Comparison of ENCODE assay signal across 15 cellular contexts in the genomic region with DNA sequence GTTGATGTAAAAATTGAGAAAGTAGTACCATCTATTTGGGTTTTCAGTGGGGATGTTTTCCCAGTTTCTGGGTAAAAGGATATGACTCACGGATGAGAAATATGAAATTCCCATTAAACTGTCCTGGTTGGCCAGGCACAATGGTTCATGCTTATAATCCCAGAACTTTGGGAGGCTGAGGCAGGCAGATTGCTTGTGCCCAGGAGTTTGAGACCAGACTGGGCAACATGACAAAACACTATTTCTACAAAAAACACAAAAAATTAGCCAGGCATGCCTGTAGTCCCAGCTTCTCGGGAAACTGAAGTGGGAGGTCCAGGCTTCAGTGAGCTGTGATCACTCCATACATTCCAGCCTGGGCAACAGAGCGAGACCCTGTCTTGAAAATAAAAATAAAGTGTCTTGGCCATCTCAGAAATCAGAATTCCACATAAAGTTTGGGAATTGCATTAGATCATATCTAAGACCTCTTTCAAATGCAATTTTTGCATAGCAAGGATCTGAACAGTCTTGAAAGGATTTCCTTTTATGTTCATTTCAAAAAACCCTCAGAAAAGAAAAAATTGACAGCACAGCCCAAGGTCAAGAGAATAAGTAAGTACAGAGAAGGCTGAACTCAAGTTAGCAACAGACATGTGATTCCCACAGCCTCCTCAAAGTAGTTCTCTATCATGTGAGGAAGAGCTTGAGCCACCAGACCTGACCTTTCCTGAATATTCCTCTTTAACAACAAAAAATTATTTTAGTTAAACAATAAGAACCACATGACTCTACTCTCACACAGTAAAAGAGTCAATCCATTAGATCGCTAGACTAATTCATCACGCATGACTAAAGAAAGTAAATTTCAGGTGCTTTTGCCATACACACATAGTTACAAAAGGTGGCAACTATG.
DNase-seq lines count a peak whose midpoint lies in the region; ATAC-seq and TF ChIP-seq lines count a peak whose summit lies in the region.
"Had no signal": no experiment of that assay in that cellular context is flagged by ENCODE, and none has a peak within 500 bp of the region (broad histone marks: within the 10 kb centered on the region; RNA-seq: fewer than 3 reads in every experiment).

No MANE protein-coding gene starts in this region.

- H3K9me2 ChIP-seq in HCT116 (ENCODE audit: insufficient read depth): no peaks in the 10 kb centered on the region

- peaks cover 61 to 62% of the 10 kb centered on the region in 2 experiments for H3K4me1 ChIP-seq in HCT116 (ENCODE audit: control insufficient read depth in 1 of 2, insufficient read depth in 2 of 2, low read length in 2 of 2)
- H3K4me1 ChIP-seq in ascending aorta: peaks cover 5 to 48% of the 10 kb centered on the region in 2 donors
- H3K4me1 ChIP-seq in stomach: peaks cover 37 to 55% (median 43%) of the 10 kb centered on the region in 4 donors

- H3K27me3 ChIP-seq in HCT116 (ENCODE audit: insufficient read depth, low read length) (no peaks in the 10 kb centered on the region), ascending aorta (no peaks in the 10 kb centered on the region), stomach (no peaks in the 10 kb centered on the region)

- RAD21 ChIA-PET in HCT116 (lab: Charles Lee; ENCODE audit: low non-redundant PET in 1 of 2, low total read pairs in 2 of 2, uncharacterized antibody in 2 of 2, unreplicated experiment in 2 of 2): no interaction called here

- no peak for TF ChIP-seq RAD21 in HCT116 (IDR thresholded peaks at IDR 0.05; ENCODE audit: low read depth)

- H4K20me1 ChIP-seq in HCT116 (ENCODE audit: insufficient read depth): no peaks in the 10 kb centered on the region

- TF ChIP-seq POLR2A in HCT116 (IDR thresholded peaks at IDR 0.05; ENCODE audit: borderline replicate concordance, extremely low read depth, insufficient read depth, insufficient read length) (no peak), stomach (IDR thresholded peaks at IDR 0.05) (no peak)

- no TSS peak for BruUV-seq in HCT116 (replicated peaks; lab: Mats Ljungman, UMichigan)

- H3K79me2 ChIP-seq in HCT116 (ENCODE audit: insufficient read depth, low read length): no peaks in the 10 kb centered on the region

- POLR2A ChIA-PET in HCT116 (lab: Charles Lee): no interaction called here

- ATAC-seq in HCT116: no peak
- no peak for ATAC-seq in GM19452 (IDR thresholded peaks at IDR 0.05; ENCODE audit: unreplicated experiment)
- ATAC-seq in GM19328 (IDR thresholded peaks at IDR 0.05; ENCODE audit: unreplicated experiment): no peak
- ATAC-seq: naive thymus-derived CD8-positive, alpha-beta T cell; stimulated activated naive CD8-positive, alpha-beta T cell treated with anti-CD3 and anti-CD28 coated beads, Interleukin-15, amount 100 ng/mL, for 72 hours; T-cell had no signal

- H2AFZ ChIP-seq in HCT116 (ENCODE audit: low read depth, low read length, poor library complexity, severe bottlenecking): no peak overlapping the region

- H3K36me3 ChIP-seq in HCT116 (ENCODE audit: control insufficient read depth in 1 of 2, insufficient read depth in 2 of 2, low read length in 2 of 2) (peaks cover 0 to 8% of the 10 kb centered on the region in 2 experiments; a peak in 1 of 4 replicates), ascending aorta (no peaks in the 10 kb centered on the region), stomach (no peaks in the 10 kb centered on the region)

- CTCF ChIA-PET in HCT116 (lab: Charles Lee): no interaction called here

- intact Hi-C loops in HCT116 (cut with micrococcal nuclease) (loop anchor here (5.0 to 10.0 kb wide), 3 partner anchors 84 to 227 kb away; no protein-coding TSS in a partner anchor), ascending aorta (cut with DNase I) (loop anchor here (5.0 kb wide), 3 partner anchors 41 to 224 kb away; no protein-coding TSS in a partner anchor), stomach (cut with DNase I; ENCODE audit: low total_unique reads) (no loop called here)

- TF ChIP-seq EP300 in stomach (IDR thresholded peaks at IDR 0.05): no peak

- 81 to 90% (median 85%) methylated on average over 5 of the region's 5 CpGs for WGBS in stomach, 5 donors

- TF ChIP-seq CTCF in HCT116 (IDR thresholded peaks at IDR 0.05 in 2 of 3, conservative IDR thresholded peaks at IDR 0.05 in 1 of 3; ENCODE audit: borderline replicate concordance in 1 of 3, insufficient read depth in 1 of 3, low read depth in 2 of 3, low read length in 2 of 3) (no peak), ascending aorta (IDR thresholded peaks at IDR 0.05) (no peak), stomach (IDR thresholded peaks at IDR 0.05) (no peak)

- H3K4me3 ChIP-seq in HCT116 (replicated peaks in 1 of 2; ENCODE audit: low read depth in 1 of 2, low read length in 2 of 2) (no peak overlapping the region), ascending aorta (no peak overlapping the region), stomach (no peak overlapping the region)

- no peak for DNase-seq in HCT116 (ENCODE audit: low read depth, low spot score)
- no peak for DNase-seq in ascending aorta (ENCODE audit: low spot score in 2 of 2)
- DNase-seq in glomerular visceral epithelial cell (ENCODE audit: extremely low spot score): peak; percentile 67
- no peak for DNase-seq in stomach
- no peak for DNase-seq in T1000 (lab: John Stamatoyannopoulos, UW)
- no peak for DNase-seq in T-helper 1 cell
- DNase-seq: DMS 273 treated with DMSO at 0.1 percent for 48 hours; hypothalamus; Karpas-422; naive thymus-derived CD8-positive, alpha-beta T cell; NCI-H524; stimulated activated naive CD8-positive, alpha-beta T cell treated with anti-CD3 and anti-CD28 coated beads, Interleukin-15, amount 100 ng/mL, for 72 hours; T-cell had no signal

- H3K27ac ChIP-seq in HCT116 (ENCODE audit: low read depth, low read length) (peak overlapping the region; percentile 89), ascending aorta (peak overlapping the region; percentile 88 to 89), stomach (peak overlapping the region in 3 of 5 donors; percentile 85 to 89 (median 86))

- peaks cover 0 to 6% of the 10 kb centered on the region in 2 experiments; a peak in 1 of 4 replicates for H3K9me3 ChIP-seq in HCT116 (ENCODE audit: control insufficient read depth in 1 of 2, insufficient read depth in 1 of 2, low read depth in 1 of 2, low read length in 2 of 2)
- H3K9me3 ChIP-seq in ascending aorta: no peaks in the 10 kb centered on the region
- H3K9me3 ChIP-seq in stomach: no peaks in the 10 kb centered on the region

- H3K4me2 ChIP-seq in HCT116 (ENCODE audit: low read length): peak overlapping the region; percentile 76

- peak overlapping the region; percentile 65 for H3K9ac ChIP-seq in HCT116 (ENCODE audit: low read length)

TF ChIP-seq in HCT116, 20 proteins besides CTCF, POLR2A, EP300 and RAD21 (continues in another document):
- TF ChIP-seq, protein P1, sequence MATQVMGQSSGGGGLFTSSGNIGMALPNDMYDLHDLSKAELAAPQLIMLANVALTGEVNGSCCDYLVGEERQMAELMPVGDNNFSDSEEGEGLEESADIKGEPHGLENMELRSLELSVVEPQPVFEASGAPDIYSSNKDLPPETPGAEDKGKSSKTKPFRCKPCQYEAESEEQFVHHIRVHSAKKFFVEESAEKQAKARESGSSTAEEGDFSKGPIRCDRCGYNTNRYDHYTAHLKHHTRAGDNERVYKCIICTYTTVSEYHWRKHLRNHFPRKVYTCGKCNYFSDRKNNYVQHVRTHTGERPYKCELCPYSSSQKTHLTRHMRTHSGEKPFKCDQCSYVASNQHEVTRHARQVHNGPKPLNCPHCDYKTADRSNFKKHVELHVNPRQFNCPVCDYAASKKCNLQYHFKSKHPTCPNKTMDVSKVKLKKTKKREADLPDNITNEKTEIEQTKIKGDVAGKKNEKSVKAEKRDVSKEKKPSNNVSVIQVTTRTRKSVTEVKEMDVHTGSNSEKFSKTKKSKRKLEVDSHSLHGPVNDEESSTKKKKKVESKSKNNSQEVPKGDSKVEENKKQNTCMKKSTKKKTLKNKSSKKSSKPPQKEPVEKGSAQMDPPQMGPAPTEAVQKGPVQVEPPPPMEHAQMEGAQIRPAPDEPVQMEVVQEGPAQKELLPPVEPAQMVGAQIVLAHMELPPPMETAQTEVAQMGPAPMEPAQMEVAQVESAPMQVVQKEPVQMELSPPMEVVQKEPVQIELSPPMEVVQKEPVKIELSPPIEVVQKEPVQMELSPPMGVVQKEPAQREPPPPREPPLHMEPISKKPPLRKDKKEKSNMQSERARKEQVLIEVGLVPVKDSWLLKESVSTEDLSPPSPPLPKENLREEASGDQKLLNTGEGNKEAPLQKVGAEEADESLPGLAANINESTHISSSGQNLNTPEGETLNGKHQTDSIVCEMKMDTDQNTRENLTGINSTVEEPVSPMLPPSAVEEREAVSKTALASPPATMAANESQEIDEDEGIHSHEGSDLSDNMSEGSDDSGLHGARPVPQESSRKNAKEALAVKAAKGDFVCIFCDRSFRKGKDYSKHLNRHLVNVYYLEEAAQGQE (IDR thresholded peaks at IDR 0.05; ENCODE audit: low read depth): no peak
- TF ChIP-seq SRF (IDR thresholded peaks at IDR 0.05; ENCODE audit: low read depth) (no peak), SP1 (IDR thresholded peaks at IDR 0.05; ENCODE audit: low read depth) (peak; percentile 67; the same call in 1 of the 2 replicates), EGR1 (IDR thresholded peaks at IDR 0.05; ENCODE audit: low read depth) (no peak), ELF1 (IDR thresholded peaks at IDR 0.05; ENCODE audit: borderline replicate concordance, low read depth) (no peak), YY1 (IDR thresholded peaks at IDR 0.05; ENCODE audit: extremely low read depth, insufficient replicate concordance, low read depth, low read length) (no peak), CEBPB (IDR thresholded peaks at IDR 0.05; ENCODE audit: low read depth) (no peak)
- TF ChIP-seq, protein P2, sequence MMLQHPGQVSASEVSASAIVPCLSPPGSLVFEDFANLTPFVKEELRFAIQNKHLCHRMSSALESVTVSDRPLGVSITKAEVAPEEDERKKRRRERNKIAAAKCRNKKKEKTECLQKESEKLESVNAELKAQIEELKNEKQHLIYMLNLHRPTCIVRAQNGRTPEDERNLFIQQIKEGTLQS (IDR thresholded peaks at IDR 0.05): no peak
- TF ChIP-seq, protein P3, sequence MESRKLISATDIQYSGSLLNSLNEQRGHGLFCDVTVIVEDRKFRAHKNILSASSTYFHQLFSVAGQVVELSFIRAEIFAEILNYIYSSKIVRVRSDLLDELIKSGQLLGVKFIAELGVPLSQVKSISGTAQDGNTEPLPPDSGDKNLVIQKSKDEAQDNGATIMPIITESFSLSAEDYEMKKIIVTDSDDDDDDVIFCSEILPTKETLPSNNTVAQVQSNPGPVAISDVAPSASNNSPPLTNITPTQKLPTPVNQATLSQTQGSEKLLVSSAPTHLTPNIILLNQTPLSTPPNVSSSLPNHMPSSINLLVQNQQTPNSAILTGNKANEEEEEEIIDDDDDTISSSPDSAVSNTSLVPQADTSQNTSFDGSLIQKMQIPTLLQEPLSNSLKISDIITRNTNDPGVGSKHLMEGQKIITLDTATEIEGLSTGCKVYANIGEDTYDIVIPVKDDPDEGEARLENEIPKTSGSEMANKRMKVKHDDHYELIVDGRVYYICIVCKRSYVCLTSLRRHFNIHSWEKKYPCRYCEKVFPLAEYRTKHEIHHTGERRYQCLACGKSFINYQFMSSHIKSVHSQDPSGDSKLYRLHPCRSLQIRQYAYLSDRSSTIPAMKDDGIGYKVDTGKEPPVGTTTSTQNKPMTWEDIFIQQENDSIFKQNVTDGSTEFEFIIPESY (IDR thresholded peaks at IDR 0.05; ENCODE audit: extremely low read depth, insufficient replicate concordance, low read length): no peak
